Comparison of ENCODE assay signal across 22 cellular contexts in genomic region chr5:169091396-169091980, GRCh38.
"Had no signal": no experiment of that assay in that cellular context is flagged by ENCODE, and none has a peak within 500 bp of the region (broad histone marks: within the 10 kb centered on the region; RNA-seq: fewer than 3 reads in every experiment).

No MANE protein-coding gene starts in this region.

- DNase-seq: activated CD8-positive, alpha-beta memory T cell treated with anti-CD3 and anti-CD28 coated beads for 24 hours; activated CD8-positive, alpha-beta memory T cell treated with anti-CD3 and anti-CD28 coated beads, Interleukin-2, amount 50 U/mL, for 4 hours; activated T-cell treated with anti-CD3 and anti-CD28 coated beads, Interleukin-2, amount 50 U/mL, for 24 hours; brain microvascular endothelial cell; colonic mucosa; endodermal cell; heart right ventricle; midbrain; natural killer cell; nucleus accumbens; small intestine; stimulated activated CD4-positive, alpha-beta T cell treated with anti-CD3 and anti-CD28 coated beads, Interleukin-2, amount 100 ng/mL, for 24 hours; stimulated activated naive CD8-positive, alpha-beta T cell treated with anti-CD3 and anti-CD28 coated beads, Interleukin-15, amount 100 ng/mL, for 72 hours; T-helper 1 cell; tibial artery had no signal

- H3K27ac ChIP-seq: ascending aorta, brain microvascular endothelial cell, colonic mucosa, heart right ventricle, parathyroid adenoma, tibial artery had no signal

- FAIRE-seq: keratinocyte, small intestine had no signal

- H3K9me3 Mint-ChIP-seq: activated naive CD4-positive, alpha-beta T cell treated with anti-CD3 and anti-CD28 coated beads, Interleukin-2, amount 50 U/mL, for 72 hours; activated T-cell treated with anti-CD3 and anti-CD28 coated beads, Interleukin-2, amount 50 U/mL, for 24 hours; natural killer cell; stimulated activated naive CD8-positive, alpha-beta T cell treated with anti-CD3 and anti-CD28 coated beads, Interleukin-15, amount 100 ng/mL, for 72 hours had no signal

- H2AFZ ChIP-seq: parathyroid adenoma had no signal

- H3K27ac Mint-ChIP-seq: activated naive CD4-positive, alpha-beta T cell treated with anti-CD3 and anti-CD28 coated beads, Interleukin-2, amount 50 U/mL, for 72 hours; activated T-cell treated with anti-CD3 and anti-CD28 coated beads, Interleukin-2, amount 50 U/mL, for 24 hours; activated T-helper 17 cell treated with anti-CD3 and anti-CD28 coated beads, Interleukin-2, amount 50 U/mL, for 72 hours; endodermal cell; natural killer cell; stimulated activated effector memory CD8-positive, alpha-beta T cell treated with anti-CD3 and anti-CD28 coated beads, Interleukin-12 subunit alpha, Interleukin-12 subunit beta, amount 100 ng/mL, for 72 hours; stimulated activated naive CD8-positive, alpha-beta T cell treated with anti-CD3 and anti-CD28 coated beads, Interleukin-15, amount 100 ng/mL, for 72 hours had no signal

- H3K36me3 ChIP-seq: ascending aorta, brain microvascular endothelial cell, colonic mucosa, heart right ventricle had no signal

- ATAC-seq: activated naive CD4-positive, alpha-beta T cell treated with anti-CD3 and anti-CD28 coated beads, Interleukin-2, amount 50 U/mL, for 72 hours; activated T-helper 17 cell treated with anti-CD3 and anti-CD28 coated beads, Interleukin-2, amount 50 U/mL, for 72 hours; natural killer cell; sciatic nerve; stimulated activated effector memory CD8-positive, alpha-beta T cell treated with anti-CD3 and anti-CD28 coated beads, Interleukin-12 subunit alpha, Interleukin-12 subunit beta, amount 100 ng/mL, for 72 hours; stimulated activated naive CD8-positive, alpha-beta T cell treated with anti-CD3 and anti-CD28 coated beads, Interleukin-15, amount 100 ng/mL, for 72 hours had no signal

- H3K9ac ChIP-seq: parathyroid adenoma had no signal

- H3K9me3 ChIP-seq: ascending aorta, colonic mucosa, tibial artery had no signal

- H3K4me1 ChIP-seq: ascending aorta, colonic mucosa, heart right ventricle had no signal

- H3K27me3 ChIP-seq: ascending aorta, brain microvascular endothelial cell, colonic mucosa, heart right ventricle, tibial artery had no signal

- H3K36me3 Mint-ChIP-seq: activated naive CD4-positive, alpha-beta T cell treated with anti-CD3 and anti-CD28 coated beads, Interleukin-2, amount 50 U/mL, for 72 hours; natural killer cell; stimulated activated effector memory CD8-positive, alpha-beta T cell treated with anti-CD3 and anti-CD28 coated beads, Interleukin-12 subunit alpha, Interleukin-12 subunit beta, amount 100 ng/mL, for 72 hours had no signal

- H3K4me3 ChIP-seq: ascending aorta, colonic mucosa, heart right ventricle, tibial artery had no signal

- H3K4me3 Mint-ChIP-seq: activated T-cell treated with anti-CD3 and anti-CD28 coated beads, Interleukin-2, amount 50 U/mL, for 24 hours; activated T-helper 17 cell treated with anti-CD3 and anti-CD28 coated beads, Interleukin-2, amount 50 U/mL, for 72 hours; endodermal cell; natural killer cell; stimulated activated effector memory CD8-positive, alpha-beta T cell treated with anti-CD3 and anti-CD28 coated beads, Interleukin-12 subunit alpha, Interleukin-12 subunit beta, amount 100 ng/mL, for 72 hours; stimulated activated naive CD8-positive, alpha-beta T cell treated with anti-CD3 and anti-CD28 coated beads, Interleukin-15, amount 100 ng/mL, for 72 hours had no signal

- H3K27me3 Mint-ChIP-seq: stimulated activated naive CD8-positive, alpha-beta T cell treated with anti-CD3 and anti-CD28 coated beads, Interleukin-15, amount 100 ng/mL, for 72 hours had no signal

- H3K4me1 Mint-ChIP-seq: activated T-helper 17 cell treated with anti-CD3 and anti-CD28 coated beads, Interleukin-2, amount 50 U/mL, for 72 hours; natural killer cell; stimulated activated effector memory CD8-positive, alpha-beta T cell treated with anti-CD3 and anti-CD28 coated beads, Interleukin-12 subunit alpha, Interleukin-12 subunit beta, amount 100 ng/mL, for 72 hours; stimulated activated naive CD8-positive, alpha-beta T cell treated with anti-CD3 and anti-CD28 coated beads, Interleukin-15, amount 100 ng/mL, for 72 hours had no signal
